35 cellular contexts compared by ENCODE assay signal in the genomic region with DNA sequence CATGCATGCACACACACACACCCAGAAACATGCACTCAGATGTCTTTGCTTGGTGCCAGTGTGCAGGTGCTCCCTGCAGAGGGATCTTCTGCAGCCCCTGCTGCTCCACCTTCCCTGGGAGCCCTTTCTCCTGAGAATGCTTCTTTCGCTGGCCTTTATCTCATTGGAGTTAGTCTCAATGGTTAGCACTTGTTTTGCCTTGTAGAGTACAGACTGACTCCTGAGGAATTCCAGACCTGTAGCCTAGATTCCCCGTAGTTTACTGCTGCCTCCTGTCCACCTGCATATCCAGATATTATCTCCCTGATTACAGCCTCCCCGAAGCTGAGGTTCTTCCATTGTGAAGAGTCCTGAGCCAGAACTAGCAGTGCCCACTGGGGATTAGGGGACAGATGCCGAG. TPM values are rescaled to one million over a fixed set of nuclear protein-coding genes. Genes with fewer than 3 reads are reported as not detected.
"Had no signal": no experiment of that assay in that cellular context is flagged by ENCODE, and none has a peak within 500 bp of the region (broad histone marks: within the 10 kb centered on the region; RNA-seq: fewer than 3 reads in every experiment).

No MANE protein-coding gene starts in this region.

- H3K27ac Mint-ChIP-seq: mesothelial cell of epicardium; naive B cell; natural killer cell; progenitor cell of endocrine pancreas; stimulated activated naive B cell treated with anti-CD40 and anti-IgM and Interleukin-4, amounts not matched to agents 10 μg/mL and 1 μg/mL and 100 μg/mL, for 72 hours had no signal

- H3K36me3 Mint-ChIP-seq: mesothelial cell of epicardium; naive B cell; natural killer cell; stimulated activated naive B cell treated with anti-CD40 and anti-IgM and Interleukin-4, amounts not matched to agents 10 μg/mL and 1 μg/mL and 100 μg/mL, for 72 hours had no signal

- H3K4me1 Mint-ChIP-seq: naive B cell; natural killer cell; stimulated activated naive B cell treated with anti-CD40 and anti-IgM and Interleukin-4, amounts not matched to agents 10 μg/mL and 1 μg/mL and 100 μg/mL, for 72 hours had no signal

- H3K27ac ChIP-seq: heart right ventricle, hepatocyte, left lung, lower lobe of right lung, ovary, right atrium auricular region, right lobe of liver, stomach, testis, thyroid gland, transverse colon, upper lobe of right lung, vagina had no signal

- DNase-seq: heart right ventricle; kidney glomerular epithelial cell; left cardiac atrium; left lung; lower lobe of right lung; mammary epithelial cell; mesenchymal stem cell; naive B cell; natural killer cell; ovary; right lobe of liver; stimulated activated CD4-positive, alpha-beta T cell treated with anti-CD3 and anti-CD28 coated beads, Interleukin-12 subunit alpha, Interleukin-12 subunit beta, amount 100 ng/mL, for 4 hours; stimulated activated CD4-positive, alpha-beta T cell treated with anti-CD3 and anti-CD28 coated beads, Interleukin-15, amount 100 ng/mL, for 24 hours; stimulated activated CD4-positive, alpha-beta T cell treated with anti-CD3 and anti-CD28 coated beads, Interleukin-2, amount 100 ng/mL, for 24 hours; stimulated activated CD4-positive, alpha-beta T cell treated with anti-CD3 and anti-CD28 coated beads, Interleukin-4, amount 100 ng/mL, for 1 hour; stimulated activated naive B cell treated with anti-CD40 and anti-IgM and Interleukin-4, amounts not matched to agents 10 μg/mL and 1 μg/mL and 100 μg/mL, for 72 hours; stimulated activated naive CD8-positive, alpha-beta T cell treated with anti-CD3 and anti-CD28 coated beads, Interleukin-15, Interleukin-2, amounts not matched to agents 100 U/mL and 50 U/mL, for 24 hours; stomach; testis; thyroid gland; transverse colon; upper lobe of right lung had no signal

- H3K9me3 ChIP-seq: heart right ventricle, left lung, lower lobe of right lung, ovary, right atrium auricular region, right lobe of liver, stomach, testis, thyroid gland, transverse colon, upper lobe of right lung, vagina had no signal

- H2AFZ ChIP-seq: hepatocyte had no signal

- H3K4me3 ChIP-seq: heart right ventricle, hepatocyte, left lung, lower lobe of right lung, ovary, right atrium auricular region, right lobe of liver, stomach, testis, thyroid gland, transverse colon, upper lobe of right lung, vagina had no signal

- H3K79me2 ChIP-seq: hepatocyte had no signal

- H3K4me1 ChIP-seq: heart right ventricle, left lung, lower lobe of right lung, right atrium auricular region, right lobe of liver, stomach, testis, thyroid gland, transverse colon, upper lobe of right lung, vagina had no signal

- H3K4me3 Mint-ChIP-seq: mesothelial cell of epicardium; naive B cell; natural killer cell; stimulated activated naive B cell treated with anti-CD40 and anti-IgM and Interleukin-4, amounts not matched to agents 10 μg/mL and 1 μg/mL and 100 μg/mL, for 72 hours had no signal

- H3K27me3 ChIP-seq: hepatocyte, ovary, right atrium auricular region, right lobe of liver, testis, thyroid gland, transverse colon, vagina had no signal

- ATAC-seq: heart right ventricle; left cardiac atrium; left lung; lower lobe of right lung; natural killer cell; right lobe of liver; stimulated activated naive B cell treated with anti-CD40 and anti-IgM and Interleukin-4, amounts not matched to agents 10 μg/mL and 1 μg/mL and 100 μg/mL, for 72 hours; stimulated activated naive CD8-positive, alpha-beta T cell treated with anti-CD3 and anti-CD28 coated beads, Interleukin-15, Interleukin-2, amounts not matched to agents 100 U/mL and 50 U/mL, for 24 hours; upper lobe of right lung had no signal

- H3K4me2 ChIP-seq: hepatocyte had no signal

- H3K9me3 Mint-ChIP-seq: mesothelial cell of epicardium; naive B cell; natural killer cell; stimulated activated naive B cell treated with anti-CD40 and anti-IgM and Interleukin-4, amounts not matched to agents 10 μg/mL and 1 μg/mL and 100 μg/mL, for 72 hours had no signal

- H3K36me3 ChIP-seq: heart right ventricle, left lung, lower lobe of right lung, ovary, right atrium auricular region, right lobe of liver, stomach, thyroid gland, transverse colon, upper lobe of right lung, vagina had no signal

RNA-seq across cellular contexts. Expression of gene KRT12, which starts 3.1 kb away (rescaled TPM):
- total RNA-seq: heart right ventricle, hepatocyte, left cardiac atrium, left lung, liver, lower lobe of right lung, mammary epithelial cell, mesothelial cell of epicardium, mononuclear cell, natural killer cell, omental fat pad, ovary, progenitor cell of endocrine pancreas, pulmonary artery endothelial cell, renal cortical epithelial cell, right atrium auricular region, right lobe of liver, skeletal muscle tissue, thyroid gland, upper lobe of right lung, vagina had no signal
- polyA plus RNA-seq: heart right ventricle, hepatocyte, keratinocyte, liver, mammary epithelial cell, neural cell, ovary had no signal

RNA-seq across cellular contexts. Expression of gene KRT20, which starts 14.9 kb away (rescaled TPM):
- total RNA-seq: heart right ventricle, left cardiac atrium, left lung, liver, lower lobe of right lung, mammary epithelial cell, mesothelial cell of epicardium, mononuclear cell, natural killer cell, omental fat pad, progenitor cell of endocrine pancreas, pulmonary artery endothelial cell, renal cortical epithelial cell, right atrium auricular region, right lobe of liver, skeletal muscle tissue, testis, thyroid gland, upper lobe of right lung, vagina had no signal
- polyA plus RNA-seq: heart right ventricle, keratinocyte, liver, mammary epithelial cell, neural cell had no signal
